ENCODE assay signal across 19 cellular contexts in genomic region chr6:146767632-146768031, GRCh38.
"Had no signal": no experiment of that assay in that cellular context is flagged by ENCODE, and none has a peak within 500 bp of the region (broad histone marks: within the 10 kb centered on the region; RNA-seq: fewer than 3 reads in every experiment).

No MANE protein-coding gene starts in this region.

- H2AFZ ChIP-seq: hepatocyte had no signal

- ATAC-seq: activated CD4-positive, CD25-positive, alpha-beta regulatory T cell treated with anti-CD3 and anti-CD28 coated beads, Interleukin-2, amount 50 U/mL, for 24 hours; activated CD8-positive, alpha-beta T cell treated with anti-CD3 and anti-CD28 coated beads, Interleukin-2, amount 10 ng/mL, durations not matched to agents 7 days and 5 days; activated T-cell treated with anti-CD3 and anti-CD28 coated beads, Interleukin-2, amount 50 U/mL, for 4 hours; body of pancreas; lower lobe of right lung; natural killer cell; stimulated activated memory B cell treated with anti-CD40 and anti-IgM and Interleukin-4, amounts not matched to agents 10 μg/mL and 1 μg/mL and 100 μg/mL, for 72 hours had no signal

- H3K4me3 ChIP-seq: body of pancreas, dorsolateral prefrontal cortex, hepatocyte, lower lobe of right lung, sigmoid colon, spleen, testis, upper lobe of left lung had no signal

- H3K27ac ChIP-seq: body of pancreas, dorsolateral prefrontal cortex, epithelial cell of prostate, hepatocyte, lower lobe of right lung, sigmoid colon, spleen, testis, upper lobe of left lung had no signal

- H3K4me2 ChIP-seq: hepatocyte had no signal

- DNase-seq: activated CD4-positive, alpha-beta T cell treated with anti-CD3 and anti-CD28 coated beads, Interleukin-2, amount 10 ng/mL, durations not matched to agents 7 days and 5 days; activated CD8-positive, alpha-beta T cell treated with anti-CD3 and anti-CD28 coated beads, Interleukin-2, amount 10 ng/mL, durations not matched to agents 7 days and 5 days; activated naive CD4-positive, alpha-beta T cell treated with anti-CD3 and anti-CD28 coated beads for 36 hours; activated T-cell treated with anti-CD3 and anti-CD28 coated beads, Interleukin-2, amount 50 U/mL, for 4 hours; body of pancreas; caudate nucleus; dorsolateral prefrontal cortex; foreskin fibroblast; lower lobe of right lung; natural killer cell; sigmoid colon; spleen; stimulated activated CD4-positive, alpha-beta T cell treated with anti-CD3 and anti-CD28 coated beads, Interleukin-4, amount 100 ng/mL, for 4 hours; testis; upper lobe of left lung had no signal

- H3K36me3 ChIP-seq: lower lobe of right lung, sigmoid colon, spleen, upper lobe of left lung had no signal

- H3K27me3 ChIP-seq: body of pancreas, dorsolateral prefrontal cortex, hepatocyte, sigmoid colon, testis, upper lobe of left lung had no signal

- H3K4me1 ChIP-seq: body of pancreas, lower lobe of right lung, sigmoid colon, testis had no signal

- H3K9me3 ChIP-seq: body of pancreas, lower lobe of right lung, sigmoid colon, spleen, testis, upper lobe of left lung had no signal

- H3K79me2 ChIP-seq: hepatocyte had no signal
